Comparison of ENCODE assay signal across 1 cellular context in the genomic region with DNA sequence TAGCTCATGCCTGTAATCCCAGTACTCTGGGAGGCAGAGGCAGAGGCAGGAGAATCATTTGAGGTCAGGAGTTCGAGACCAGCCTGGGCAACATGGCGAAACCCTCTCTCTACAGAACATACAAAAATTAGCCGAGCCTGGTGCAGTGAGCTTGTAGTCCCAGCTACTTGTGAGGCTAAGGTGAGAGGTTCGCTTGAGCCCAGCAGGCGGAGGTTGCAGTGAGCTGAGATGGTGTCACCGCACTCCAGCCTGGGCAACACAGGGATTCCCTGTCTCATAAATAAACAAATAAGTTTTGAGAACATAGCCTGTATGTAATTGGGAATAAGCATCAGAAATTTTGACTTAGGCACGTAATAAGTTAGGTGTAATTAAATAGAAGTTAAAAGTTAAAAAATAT.
TF ChIP-seq lines count a peak whose summit lies in the region.

No MANE protein-coding gene starts in this region.

TF ChIP-seq in GM23338, 12 proteins besides CTCF, POLR2A, EP300 and RAD21 (continued from another document):
- TF ChIP-seq ZNF331 (CRISPR knock-in tag; IDR thresholded peaks at IDR 0.05; ENCODE audit: low read depth) (no peak), CREB1 (CRISPR knock-in tag; IDR thresholded peaks at IDR 0.05; ENCODE audit: low read depth) (no peak), JUNB (IDR thresholded peaks at IDR 0.05; ENCODE audit: unreplicated experiment) (no peak), POLR2AphosphoS5 (IDR thresholded peaks at IDR 0.05; ENCODE audit: low read depth) (no peak), EZH2 (IDR thresholded peaks at IDR 0.05; ENCODE audit: low read depth, unreplicated experiment) (no peak), STAT1 (IDR thresholded peaks at IDR 0.05; ENCODE audit: unreplicated experiment) (no peak), NANOG (IDR thresholded peaks at IDR 0.05; ENCODE audit: borderline replicate concordance) (no peak)
- TF ChIP-seq, protein P1, sequence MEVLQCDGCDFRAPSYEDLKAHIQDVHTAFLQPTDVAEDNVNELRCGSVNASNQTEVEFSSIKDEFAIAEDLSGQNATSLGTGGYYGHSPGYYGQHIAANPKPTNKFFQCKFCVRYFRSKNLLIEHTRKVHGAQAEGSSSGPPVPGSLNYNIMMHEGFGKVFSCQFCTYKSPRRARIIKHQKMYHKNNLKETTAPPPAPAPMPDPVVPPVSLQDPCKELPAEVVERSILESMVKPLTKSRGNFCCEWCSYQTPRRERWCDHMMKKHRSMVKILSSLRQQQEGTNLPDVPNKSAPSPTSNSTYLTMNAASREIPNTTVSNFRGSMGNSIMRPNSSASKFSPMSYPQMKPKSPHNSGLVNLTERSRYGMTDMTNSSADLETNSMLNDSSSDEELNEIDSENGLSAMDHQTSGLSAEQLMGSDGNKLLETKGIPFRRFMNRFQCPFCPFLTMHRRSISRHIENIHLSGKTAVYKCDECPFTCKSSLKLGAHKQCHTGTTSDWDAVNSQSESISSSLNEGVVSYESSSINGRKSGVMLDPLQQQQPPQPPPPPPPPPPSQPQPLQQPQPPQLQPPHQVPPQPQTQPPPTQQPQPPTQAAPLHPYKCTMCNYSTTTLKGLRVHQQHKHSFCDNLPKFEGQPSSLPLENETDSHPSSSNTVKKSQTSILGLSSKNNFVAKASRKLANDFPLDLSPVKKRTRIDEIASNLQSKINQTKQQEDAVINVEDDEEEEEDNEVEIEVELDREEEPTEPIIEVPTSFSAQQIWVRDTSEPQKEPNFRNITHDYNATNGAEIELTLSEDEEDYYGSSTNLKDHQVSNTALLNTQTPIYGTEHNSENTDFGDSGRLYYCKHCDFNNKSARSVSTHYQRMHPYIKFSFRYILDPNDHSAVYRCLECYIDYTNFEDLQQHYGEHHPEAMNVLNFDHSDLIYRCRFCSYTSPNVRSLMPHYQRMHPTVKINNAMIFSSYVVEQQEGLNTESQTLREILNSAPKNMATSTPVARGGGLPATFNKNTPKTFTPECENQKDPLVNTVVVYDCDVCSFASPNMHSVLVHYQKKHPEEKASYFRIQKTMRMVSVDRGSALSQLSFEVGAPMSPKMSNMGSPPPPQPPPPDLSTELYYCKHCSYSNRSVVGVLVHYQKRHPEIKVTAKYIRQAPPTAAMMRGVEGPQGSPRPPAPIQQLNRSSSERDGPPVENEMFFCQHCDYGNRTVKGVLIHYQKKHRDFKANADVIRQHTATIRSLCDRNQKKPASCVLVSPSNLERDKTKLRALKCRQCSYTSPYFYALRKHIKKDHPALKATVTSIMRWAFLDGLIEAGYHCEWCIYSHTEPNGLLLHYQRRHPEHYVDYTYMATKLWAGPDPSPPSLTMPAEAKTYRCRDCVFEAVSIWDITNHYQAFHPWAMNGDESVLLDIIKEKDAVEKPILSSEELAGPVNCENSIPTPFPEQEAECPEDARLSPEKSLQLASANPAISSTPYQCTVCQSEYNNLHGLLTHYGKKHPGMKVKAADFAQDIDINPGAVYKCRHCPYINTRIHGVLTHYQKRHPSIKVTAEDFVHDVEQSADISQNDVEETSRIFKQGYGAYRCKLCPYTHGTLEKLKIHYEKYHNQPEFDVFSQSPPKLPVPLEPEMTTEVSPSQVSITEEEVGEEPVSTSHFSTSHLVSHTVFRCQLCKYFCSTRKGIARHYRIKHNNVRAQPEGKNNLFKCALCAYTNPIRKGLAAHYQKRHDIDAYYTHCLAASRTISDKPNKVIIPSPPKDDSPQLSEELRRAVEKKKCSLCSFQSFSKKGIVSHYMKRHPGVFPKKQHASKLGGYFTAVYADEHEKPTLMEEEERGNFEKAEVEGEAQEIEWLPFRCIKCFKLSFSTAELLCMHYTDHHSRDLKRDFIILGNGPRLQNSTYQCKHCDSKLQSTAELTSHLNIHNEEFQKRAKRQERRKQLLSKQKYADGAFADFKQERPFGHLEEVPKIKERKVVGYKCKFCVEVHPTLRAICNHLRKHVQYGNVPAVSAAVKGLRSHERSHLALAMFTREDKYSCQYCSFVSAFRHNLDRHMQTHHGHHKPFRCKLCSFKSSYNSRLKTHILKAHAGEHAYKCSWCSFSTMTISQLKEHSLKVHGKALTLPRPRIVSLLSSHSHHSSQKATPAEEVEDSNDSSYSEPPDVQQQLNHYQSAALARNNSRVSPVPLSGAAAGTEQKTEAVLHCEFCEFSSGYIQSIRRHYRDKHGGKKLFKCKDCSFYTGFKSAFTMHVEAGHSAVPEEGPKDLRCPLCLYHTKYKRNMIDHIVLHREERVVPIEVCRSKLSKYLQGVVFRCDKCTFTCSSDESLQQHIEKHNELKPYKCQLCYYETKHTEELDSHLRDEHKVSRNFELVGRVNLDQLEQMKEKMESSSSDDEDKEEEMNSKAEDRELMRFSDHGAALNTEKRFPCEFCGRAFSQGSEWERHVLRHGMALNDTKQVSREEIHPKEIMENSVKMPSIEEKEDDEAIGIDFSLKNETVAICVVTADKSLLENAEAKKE (CRISPR knock-in tag; IDR thresholded peaks at IDR 0.05): no peak
TF ChIP-seq in GM23338: peak in this region for 0.
